1 cellular context compared by ENCODE assay signal in the genomic region with DNA sequence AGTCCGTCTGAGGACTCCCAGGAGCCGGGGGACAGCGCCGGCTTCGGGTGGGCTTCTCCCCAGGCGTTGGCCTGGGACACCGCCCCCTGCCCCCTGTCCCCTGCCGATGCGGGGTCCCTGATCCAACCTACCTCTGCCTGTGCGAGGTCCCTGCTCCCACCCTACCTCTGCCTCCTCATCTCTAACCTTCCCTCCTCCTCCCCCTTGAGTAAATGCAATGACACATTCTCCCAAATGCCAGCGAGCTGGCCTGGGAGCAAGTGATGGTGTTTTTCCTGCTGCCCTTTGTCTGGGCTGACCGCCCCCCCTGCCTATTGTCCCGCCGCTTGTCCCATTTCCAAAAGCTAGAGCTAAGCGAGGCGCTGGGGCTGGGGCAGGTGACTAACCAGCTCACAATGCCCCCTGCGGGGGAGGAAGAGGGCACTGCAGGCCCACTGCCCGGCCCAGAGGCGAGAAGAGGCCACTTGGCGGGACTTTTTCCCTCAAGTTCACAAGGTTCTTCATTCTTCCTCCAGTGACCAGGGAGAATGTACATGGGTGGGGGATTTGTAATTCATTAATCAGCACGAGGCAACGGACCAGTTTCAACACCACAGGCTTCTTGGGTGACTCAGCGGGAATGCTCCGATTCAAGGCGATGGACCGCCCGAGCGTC.
TF ChIP-seq lines count a peak whose summit lies in the region.

No MANE protein-coding gene starts in this region.

TF ChIP-seq in endothelial cell of umbilical vein, 7 proteins besides CTCF, POLR2A, EP300 and RAD21:
- peak; percentile 43 for TF ChIP-seq FOS (IDR thresholded peaks at IDR 0.05; ENCODE audit: borderline replicate concordance, insufficient read depth, low read length)
- no peak for TF ChIP-seq GATA2 (IDR thresholded peaks at IDR 0.05; ENCODE audit: insufficient read depth, insufficient read length, low read depth, low read length)
- peak; percentile 62 for TF ChIP-seq POLR2AphosphoS5 (IDR thresholded peaks at IDR 0.05; ENCODE audit: insufficient read depth, low read depth, low read length)
